Comparison of ENCODE assay signal across 2 cellular contexts in the genomic region with DNA sequence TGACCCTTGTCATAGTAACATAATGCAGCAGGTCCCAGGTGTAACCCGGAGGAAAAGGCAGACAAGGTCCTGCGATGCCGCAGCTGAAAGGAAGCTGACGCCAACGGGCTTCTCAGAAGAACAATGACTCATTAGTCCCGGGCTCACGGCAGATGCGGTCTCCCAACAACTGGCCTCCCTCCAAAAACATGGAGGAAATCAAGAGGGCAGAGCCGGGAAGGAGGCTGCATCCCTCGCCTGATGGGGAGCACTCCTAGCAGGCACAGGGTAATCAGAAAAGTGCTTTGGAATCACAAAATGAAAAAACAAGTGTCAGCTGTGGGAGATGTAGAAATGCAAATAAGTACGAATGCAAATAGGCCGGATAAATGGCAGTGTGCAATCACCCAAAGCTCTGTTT.
TF ChIP-seq lines count a peak whose summit lies in the region.

No MANE protein-coding gene starts in this region.

TF ChIP-seq in HEK293T, 16 proteins besides CTCF, POLR2A, EP300 and RAD21 (continued from another document):
- TF ChIP-seq BHLHE40 (IDR thresholded peaks at IDR 0.05; ENCODE audit: borderline replicate concordance) (no peak), L3MBTL2 (conservative IDR thresholded peaks at IDR 0.05) (no peak), TARDBP (IDR thresholded peaks at IDR 0.05) (no peak), ELF4 (IDR thresholded peaks at IDR 0.05) (no peak)

TF ChIP-seq in WTC11, 78 proteins besides CTCF, POLR2A, EP300 and RAD21 (continued from another document):
- TF ChIP-seq, protein P1, sequence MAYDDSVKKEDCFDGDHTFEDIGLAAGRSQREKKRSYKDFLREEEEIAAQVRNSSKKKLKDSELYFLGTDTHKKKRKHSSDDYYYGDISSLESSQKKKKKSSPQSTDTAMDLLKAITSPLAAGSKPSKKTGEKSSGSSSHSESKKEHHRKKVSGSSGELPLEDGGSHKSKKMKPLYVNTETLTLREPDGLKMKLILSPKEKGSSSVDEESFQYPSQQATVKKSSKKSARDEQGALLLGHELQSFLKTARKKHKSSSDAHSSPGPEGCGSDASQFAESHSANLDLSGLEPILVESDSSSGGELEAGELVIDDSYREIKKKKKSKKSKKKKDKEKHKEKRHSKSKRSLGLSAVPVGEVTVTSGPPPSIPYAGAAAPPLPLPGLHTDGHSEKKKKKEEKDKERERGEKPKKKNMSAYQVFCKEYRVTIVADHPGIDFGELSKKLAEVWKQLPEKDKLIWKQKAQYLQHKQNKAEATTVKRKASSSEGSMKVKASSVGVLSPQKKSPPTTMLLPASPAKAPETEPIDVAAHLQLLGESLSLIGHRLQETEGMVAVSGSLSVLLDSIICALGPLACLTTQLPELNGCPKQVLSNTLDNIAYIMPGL (CRISPR knock-in tag; IDR thresholded peaks at IDR 0.05), result no peak
- TF ChIP-seq ZNF396 (CRISPR knock-in tag; IDR thresholded peaks at IDR 0.05; ENCODE audit: borderline replicate concordance) (no peak), SMAD4 (CRISPR knock-in tag; IDR thresholded peaks at IDR 0.05) (no peak), CBFB (CRISPR knock-in tag; IDR thresholded peaks at IDR 0.05; ENCODE audit: low read depth) (no peak), ZMAT4 (CRISPR knock-in tag; IDR thresholded peaks at IDR 0.05) (no peak)
- TF ChIP-seq, protein P2, sequence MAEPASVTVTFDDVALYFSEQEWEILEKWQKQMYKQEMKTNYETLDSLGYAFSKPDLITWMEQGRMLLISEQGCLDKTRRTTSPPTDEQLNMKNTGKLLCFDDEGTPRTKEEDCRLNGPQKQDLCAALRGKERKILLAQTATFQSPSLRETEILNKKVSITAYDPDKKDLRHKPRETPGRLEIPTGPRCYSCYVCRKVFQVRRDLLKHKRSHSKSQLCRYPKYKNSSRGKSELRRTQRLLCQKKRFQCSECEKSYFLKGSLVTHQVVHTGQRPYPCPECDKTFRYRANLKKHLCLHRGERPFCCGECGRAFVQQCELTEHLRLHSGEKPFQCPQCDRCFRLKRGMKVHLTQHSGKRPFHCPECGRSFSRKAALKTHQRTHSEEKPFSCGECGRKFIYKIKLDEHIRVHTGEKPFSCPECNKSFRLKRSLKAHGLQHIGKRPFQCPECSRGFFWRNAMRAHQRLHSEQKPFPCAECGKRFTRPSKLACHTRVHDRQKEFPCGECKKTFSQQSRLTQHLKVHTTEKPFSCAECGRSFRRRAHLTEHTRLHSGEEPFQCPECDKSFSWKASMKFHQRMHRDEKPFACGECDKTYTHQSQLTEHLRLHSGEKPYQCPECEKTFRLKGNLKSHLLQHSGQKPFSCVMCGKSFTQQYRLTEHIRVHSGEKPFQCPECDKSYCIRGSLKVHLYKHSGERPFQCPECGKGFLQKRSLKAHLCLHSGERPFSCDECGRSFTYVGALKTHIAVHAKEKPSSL (CRISPR knock-in tag; conservative IDR thresholded peaks at IDR 0.05), result no peak
- TF ChIP-seq, protein P3, sequence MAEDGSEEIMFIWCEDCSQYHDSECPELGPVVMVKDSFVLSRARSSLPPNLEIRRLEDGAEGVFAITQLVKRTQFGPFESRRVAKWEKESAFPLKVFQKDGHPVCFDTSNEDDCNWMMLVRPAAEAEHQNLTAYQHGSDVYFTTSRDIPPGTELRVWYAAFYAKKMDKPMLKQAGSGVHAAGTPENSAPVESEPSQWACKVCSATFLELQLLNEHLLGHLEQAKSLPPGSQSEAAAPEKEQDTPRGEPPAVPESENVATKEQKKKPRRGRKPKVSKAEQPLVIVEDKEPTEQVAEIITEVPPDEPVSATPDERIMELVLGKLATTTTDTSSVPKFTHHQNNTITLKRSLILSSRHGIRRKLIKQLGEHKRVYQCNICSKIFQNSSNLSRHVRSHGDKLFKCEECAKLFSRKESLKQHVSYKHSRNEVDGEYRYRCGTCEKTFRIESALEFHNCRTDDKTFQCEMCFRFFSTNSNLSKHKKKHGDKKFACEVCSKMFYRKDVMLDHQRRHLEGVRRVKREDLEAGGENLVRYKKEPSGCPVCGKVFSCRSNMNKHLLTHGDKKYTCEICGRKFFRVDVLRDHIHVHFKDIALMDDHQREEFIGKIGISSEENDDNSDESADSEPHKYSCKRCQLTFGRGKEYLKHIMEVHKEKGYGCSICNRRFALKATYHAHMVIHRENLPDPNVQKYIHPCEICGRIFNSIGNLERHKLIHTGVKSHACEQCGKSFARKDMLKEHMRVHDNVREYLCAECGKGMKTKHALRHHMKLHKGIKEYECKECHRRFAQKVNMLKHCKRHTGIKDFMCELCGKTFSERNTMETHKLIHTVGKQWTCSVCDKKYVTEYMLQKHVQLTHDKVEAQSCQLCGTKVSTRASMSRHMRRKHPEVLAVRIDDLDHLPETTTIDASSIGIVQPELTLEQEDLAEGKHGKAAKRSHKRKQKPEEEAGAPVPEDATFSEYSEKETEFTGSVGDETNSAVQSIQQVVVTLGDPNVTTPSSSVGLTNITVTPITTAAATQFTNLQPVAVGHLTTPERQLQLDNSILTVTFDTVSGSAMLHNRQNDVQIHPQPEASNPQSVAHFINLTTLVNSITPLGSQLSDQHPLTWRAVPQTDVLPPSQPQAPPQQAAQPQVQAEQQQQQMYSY (CRISPR knock-in tag; IDR thresholded peaks at IDR 0.05), result no peak
